ENCODE assay signal across 19 cellular contexts in genomic region chr1:246787781-246788513, GRCh38.
"Had no signal": no experiment of that assay in that cellular context is flagged by ENCODE, and none has a peak within 500 bp of the region (broad histone marks: within the 10 kb centered on the region; RNA-seq: fewer than 3 reads in every experiment).

No MANE protein-coding gene starts in this region.

- H3K9me3 ChIP-seq: ascending aorta, breast epithelium, lower lobe of right lung, neutrophil, tibial artery had no signal

- H3K4me3 Mint-ChIP-seq: T-helper 1 cell treated with Interleukin-12 subunit alpha and Interleukin-12 subunit beta and Interleukin-4 antibody, amounts not matched to agents 30 μg/mL and 1 μg/mL, for 36 hours had no signal

- H3K4me1 ChIP-seq: ascending aorta, breast epithelium, parathyroid adenoma had no signal

- H3K79me2 ChIP-seq: parathyroid adenoma had no signal

- H3K27me3 ChIP-seq: ascending aorta had no signal

- H3K36me3 Mint-ChIP-seq: WTC11 had no signal

- DNase-seq: activated CD4-positive, alpha-beta T cell treated with anti-CD3 and anti-CD28 coated beads for 4 hours; activated CD8-positive, alpha-beta memory T cell treated with anti-CD3 and anti-CD28 coated beads, Interleukin-2, amount 50 U/mL, for 4 hours; activated CD8-positive, alpha-beta T cell treated with anti-CD3 and anti-CD28 coated beads for 36 hours; activated T-cell treated with anti-CD3 and anti-CD28 coated beads, Interleukin-2, amount 50 U/mL, for 72 hours; cerebellar nuclear complex; effector memory CD4-positive, alpha-beta T cell; immature natural killer cell; lower lobe of right lung; midbrain; retina; stimulated activated CD4-positive, alpha-beta T cell treated with anti-CD3 and anti-CD28 coated beads, Interleukin-2, amount 100 ng/mL, for 48 hours; stimulated activated naive B cell treated with anti-CD40 and anti-IgM and Interleukin-4, amounts not matched to agents 10 μg/mL and 1 μg/mL and 100 μg/mL, for 72 hours had no signal

- H3K27ac ChIP-seq: ascending aorta, breast epithelium, lower lobe of right lung, neutrophil, parathyroid adenoma, tibial artery had no signal

- H3K36me3 ChIP-seq: ascending aorta, breast epithelium, lower lobe of right lung, neutrophil, tibial artery had no signal

- H3K27ac Mint-ChIP-seq: activated CD8-positive, alpha-beta T cell treated with anti-CD3 and anti-CD28 coated beads for 36 hours; activated T-cell treated with anti-CD3 and anti-CD28 coated beads, Interleukin-2, amount 50 U/mL, for 72 hours; immature natural killer cell; stimulated activated naive B cell treated with anti-CD40 and anti-IgM and Interleukin-4, amounts not matched to agents 10 μg/mL and 1 μg/mL and 100 μg/mL, for 72 hours; T-helper 1 cell treated with Interleukin-12 subunit alpha and Interleukin-12 subunit beta and Interleukin-4 antibody, amounts not matched to agents 30 μg/mL and 1 μg/mL, for 36 hours had no signal

- H3K9ac ChIP-seq: parathyroid adenoma had no signal

- H3K9me3 Mint-ChIP-seq: activated CD8-positive, alpha-beta T cell treated with anti-CD3 and anti-CD28 coated beads for 36 hours; immature natural killer cell; T-helper 1 cell treated with Interleukin-12 subunit alpha and Interleukin-12 subunit beta and Interleukin-4 antibody, amounts not matched to agents 30 μg/mL and 1 μg/mL, for 36 hours; WTC11 had no signal
